In genomic region chr11:810040-810567, GRCh38 we compare ENCODE assay signal across 1 cellular context.
TF ChIP-seq lines count a peak whose summit lies in the region.

No MANE protein-coding gene starts in this region.

TF ChIP-seq in K562, 482 proteins besides CTCF, POLR2A, EP300 and RAD21 (continued from another document and continues in another):
- TF ChIP-seq ZBTB11 (CRISPR knock-in tag; IDR thresholded peaks at IDR 0.05) (no peak), CBX8 (IDR thresholded peaks at IDR 0.05; ENCODE audit: borderline replicate concordance, extremely low read depth, low read depth, low read length, poor library complexity, severe bottlenecking) (no peak), EP400 (IDR thresholded peaks at IDR 0.05) (no peak), HMBOX1 (IDR thresholded peaks at IDR 0.05) (no peak), CAMTA2 (CRISPR knock-in tag; conservative IDR thresholded peaks at IDR 0.05) (no peak), NR2F6 (CRISPR knock-in tag; IDR thresholded peaks at IDR 0.05) (no peak), KAT8 (IDR thresholded peaks at IDR 0.05; ENCODE audit: low read depth) (no peak), CCNT2 (IDR thresholded peaks at IDR 0.05; ENCODE audit: borderline replicate concordance, extremely low read depth, insufficient read length, low read depth, low read length) (no peak), PYGO2 (tag; IDR thresholded peaks at IDR 0.05) (no peak), HDAC3 (IDR thresholded peaks at IDR 0.05; ENCODE audit: borderline replicate concordance, partially characterized antibody) (no peak), NFATC3 (IDR thresholded peaks at IDR 0.05) (no peak), ZBED1 (IDR thresholded peaks at IDR 0.05) (no peak), SPI1 (IDR thresholded peaks at IDR 0.05; ENCODE audit: borderline replicate concordance, low read depth, low read length) (no peak), USF1 (CRISPR knock-in tag; IDR thresholded peaks at IDR 0.05) (no peak), KDM4B (IDR thresholded peaks at IDR 0.05; ENCODE audit: borderline replicate concordance in 2 of 2, low read depth in 1 of 2) (no peak), DNMT1 (IDR thresholded peaks at IDR 0.05) (no peak), ZNF766 (CRISPR knock-in tag; conservative IDR thresholded peaks at IDR 0.05) (peak; percentile 9; the same call in 1 of the 2 replicates), E2F5 (CRISPR knock-in tag; IDR thresholded peaks at IDR 0.05) (no peak), RBFOX2 (IDR thresholded peaks at IDR 0.05; ENCODE audit: low read depth, low read length) (peak; percentile 88), ZNF644 (tag; IDR thresholded peaks at IDR 0.05; ENCODE audit: low read depth) (no peak), PHB2 (IDR thresholded peaks at IDR 0.05; ENCODE audit: low read depth) (no peak), THAP12 (CRISPR knock-in tag; IDR thresholded peaks at IDR 0.05) (no peak), GTF2A2 (tag; IDR thresholded peaks at IDR 0.05) (no peak), KLF10 (CRISPR knock-in tag; IDR thresholded peaks at IDR 0.05) (no peak), SMARCB1 (IDR thresholded peaks at IDR 0.05; ENCODE audit: insufficient read length, low read depth) (no peak), MXD1 (CRISPR knock-in tag; IDR thresholded peaks at IDR 0.05; ENCODE audit: borderline replicate concordance, poor library complexity, severe bottlenecking) (no peak), HNRNPL (IDR thresholded peaks at IDR 0.05; ENCODE audit: low read depth, low read length) (0 out of 2 replicates have a peak, but pooled peaks have one; percentile 35), MBD2 (IDR thresholded peaks at IDR 0.05; ENCODE audit: borderline replicate concordance, low read depth) (no peak), MYC (IDR thresholded peaks at IDR 0.05; ENCODE audit: low read depth, low read length) (peak; percentile 7; the same call in 1 of the 2 replicates), MYC (CRISPR knock-in tag; IDR thresholded peaks at IDR 0.05; ENCODE audit: borderline replicate concordance, low read depth) (no peak), SIN3B (IDR thresholded peaks at IDR 0.05; ENCODE audit: low read depth) (no peak), RBM17 (IDR thresholded peaks at IDR 0.05; ENCODE audit: borderline replicate concordance, low read depth, low read length) (no peak), TBP (optimal IDR thresholded peaks at IDR 0.05; ENCODE audit: low read depth, low read length) (no peak), SUPT5H (IDR thresholded peaks at IDR 0.05) (no peak; the same call in 1 of the 2 replicates), NEUROD1 (IDR thresholded peaks at IDR 0.05; ENCODE audit: borderline replicate concordance, low read depth, low read length, partially characterized antibody) (no peak), CGGBP1 (CRISPR knock-in tag; IDR thresholded peaks at IDR 0.05) (no peak), ARID3B (CRISPR knock-in tag; IDR thresholded peaks at IDR 0.05; ENCODE audit: borderline replicate concordance) (no peak), ATF7 (IDR thresholded peaks at IDR 0.05) (no peak), ZNF609 (CRISPR knock-in tag; IDR thresholded peaks at IDR 0.05; ENCODE audit: borderline replicate concordance) (0 out of 2 replicates have a peak, but pooled peaks have one; percentile 73), SMARCA4 (IDR thresholded peaks at IDR 0.05) (no peak), CBFB (CRISPR knock-in tag; IDR thresholded peaks at IDR 0.05) (peak; percentile 65; the same call in 1 of the 2 replicates), OTX1 (CRISPR knock-in tag; IDR thresholded peaks at IDR 0.05) (no peak), ELF1 (tag; IDR thresholded peaks at IDR 0.05) (no peak), ZFP36 (IDR thresholded peaks at IDR 0.05; ENCODE audit: low read depth, low read length, partially characterized antibody) (no peak), SRSF7 (optimal IDR thresholded peaks at IDR 0.05; ENCODE audit: low read depth, low read length) (no peak), KLF6 (CRISPR knock-in tag; IDR thresholded peaks at IDR 0.05; ENCODE audit: borderline replicate concordance) (no peak), GTF3C2 (IDR thresholded peaks at IDR 0.05; ENCODE audit: borderline replicate concordance, extremely low read depth, insufficient read length) (no peak)
